In genomic region chr14:42869681-42870080, GRCh38 we compare ENCODE assay signal across 1 cellular context.
TF ChIP-seq lines count a peak whose summit lies in the region.

No MANE protein-coding gene starts in this region.

TF ChIP-seq in GM23338, 12 proteins besides CTCF, POLR2A, EP300 and RAD21 (continued from another document):
- TF ChIP-seq REST (IDR thresholded peaks at IDR 0.05; ENCODE audit: unreplicated experiment) (no peak), CREB1 (CRISPR knock-in tag; IDR thresholded peaks at IDR 0.05; ENCODE audit: low read depth) (no peak), ZNF331 (CRISPR knock-in tag; IDR thresholded peaks at IDR 0.05; ENCODE audit: low read depth) (no peak), ZNF114 (CRISPR knock-in tag; IDR thresholded peaks at IDR 0.05) (no peak), NANOG (IDR thresholded peaks at IDR 0.05; ENCODE audit: borderline replicate concordance) (no peak), STAT1 (IDR thresholded peaks at IDR 0.05; ENCODE audit: unreplicated experiment) (no peak)
